ENCODE assay signal across 1 cellular context in genomic region chr2:168890006-168890782, GRCh38.
A peak's percentile ranks its signal among the peaks of the same experiment; 100 is the strongest.
TF ChIP-seq lines count a peak whose summit lies in the region.

Gene SPC25 (minus strand): TSS chr2:168890430. CDS start chr2:168889519, 911 bp downstream.

TF ChIP-seq in HepG2, 621 proteins besides CTCF, POLR2A, EP300 and RAD21 (continued from another document and continues in another):
- no peak for TF ChIP-seq THYN1 (CRISPR knock-in tag; IDR thresholded peaks at IDR 0.05; ENCODE audit: borderline replicate concordance, low read depth)
- TF ChIP-seq ZNF713 (CRISPR knock-in tag; IDR thresholded peaks at IDR 0.05), result 0 out of 2 replicates have a peak, but pooled peaks have one; percentile 54
- TF ChIP-seq FOXM1 (CRISPR knock-in tag; IDR thresholded peaks at IDR 0.05), result no peak
- peak; percentile 82; the same call in 1 of the 2 replicates for TF ChIP-seq SALL2 (CRISPR knock-in tag; IDR thresholded peaks at IDR 0.05)
- no peak for TF ChIP-seq TEF (CRISPR knock-in tag; IDR thresholded peaks at IDR 0.05)
- TF ChIP-seq MEF2D (CRISPR knock-in tag; IDR thresholded peaks at IDR 0.05), result peak; percentile 55
- peak; percentile 32; the same call in 1 of the 2 replicates for TF ChIP-seq ZNF44 (CRISPR knock-in tag; IDR thresholded peaks at IDR 0.05)
- peak; percentile 100 for TF ChIP-seq NFYB (CRISPR knock-in tag; IDR thresholded peaks at IDR 0.05)
- TF ChIP-seq ZNF672 (CRISPR knock-in tag; IDR thresholded peaks at IDR 0.05), result no peak
- no peak for TF ChIP-seq HIC2 (CRISPR knock-in tag; IDR thresholded peaks at IDR 0.05; ENCODE audit: low read depth)
- TF ChIP-seq HOXA7 (CRISPR knock-in tag; IDR thresholded peaks at IDR 0.05), result no peak
- peak; percentile 78; the same call in 1 of the 2 replicates for TF ChIP-seq NFKB2 (CRISPR knock-in tag; IDR thresholded peaks at IDR 0.05; ENCODE audit: borderline replicate concordance)
- no peak for TF ChIP-seq ZSCAN12 (CRISPR knock-in tag; IDR thresholded peaks at IDR 0.05)
- TF ChIP-seq ZNF607 (CRISPR knock-in tag; IDR thresholded peaks at IDR 0.05; ENCODE audit: borderline replicate concordance), result no peak
- TF ChIP-seq ZNF263 (CRISPR knock-in tag; IDR thresholded peaks at IDR 0.05), result 0 out of 2 replicates have a peak, but pooled peaks have one; percentile 26
- TF ChIP-seq ISL2 (CRISPR knock-in tag; IDR thresholded peaks at IDR 0.05), result peak; percentile 30; the same call in 1 of the 2 replicates
- no peak for TF ChIP-seq LRRFIP1 (CRISPR knock-in tag; conservative IDR thresholded peaks at IDR 0.05)
- TF ChIP-seq KDM2A (CRISPR knock-in tag; IDR thresholded peaks at IDR 0.05; ENCODE audit: borderline replicate concordance, low read depth), result peak; percentile 82
- TF ChIP-seq ATF7 (IDR thresholded peaks at IDR 0.05), result no peak
- no peak for TF ChIP-seq ATF7 (CRISPR knock-in tag; IDR thresholded peaks at IDR 0.05)
- TF ChIP-seq TGIF2 (CRISPR knock-in tag; IDR thresholded peaks at IDR 0.05), result peak; percentile 63; the same call in 1 of the 2 replicates
- TF ChIP-seq ZNF10 (CRISPR knock-in tag; IDR thresholded peaks at IDR 0.05; ENCODE audit: borderline replicate concordance, low read depth), result no peak
- no peak; the same call in 1 of the 2 replicates for TF ChIP-seq ZBTB38 (CRISPR knock-in tag; IDR thresholded peaks at IDR 0.05)
- no peak for TF ChIP-seq ZNF572 (CRISPR knock-in tag; IDR thresholded peaks at IDR 0.05)
- TF ChIP-seq ZNF724P (CRISPR knock-in tag; IDR thresholded peaks at IDR 0.05; ENCODE audit: borderline replicate concordance), result peak; percentile 77; the same call in 1 of the 2 replicates
- no peak for TF ChIP-seq HNF4G (IDR thresholded peaks at IDR 0.05; ENCODE audit: borderline replicate concordance, low read depth, low read length)
- peak; percentile 57; the same call in 1 of the 2 replicates for TF ChIP-seq HNF4G (CRISPR knock-in tag; IDR thresholded peaks at IDR 0.05; ENCODE audit: borderline replicate concordance, low read depth)
- TF ChIP-seq SMAD3 (CRISPR knock-in tag; IDR thresholded peaks at IDR 0.05), result peak; percentile 88
- TF ChIP-seq RBM22 (optimal IDR thresholded peaks at IDR 0.05; ENCODE audit: low read length), result no peak
- TF ChIP-seq KAT7 (CRISPR knock-in tag; IDR thresholded peaks at IDR 0.05; ENCODE audit: borderline replicate concordance), result peak; percentile 61; the same call in 1 of the 2 replicates
- peak; percentile 67; the same call in 1 of the 2 replicates for TF ChIP-seq ZSCAN29 (CRISPR knock-in tag; conservative IDR thresholded peaks at IDR 0.05)
- no peak; the same call in 1 of the 2 replicates for TF ChIP-seq FOXC1 (CRISPR knock-in tag; IDR thresholded peaks at IDR 0.05; ENCODE audit: borderline replicate concordance)
- TF ChIP-seq GLMP (CRISPR knock-in tag; IDR thresholded peaks at IDR 0.05; ENCODE audit: borderline replicate concordance), result no peak
- TF ChIP-seq NFE2L2 (IDR thresholded peaks at IDR 0.05; ENCODE audit: low read length), result no peak
- TF ChIP-seq ZNF792 (CRISPR knock-in tag; IDR thresholded peaks at IDR 0.05), result 0 out of 2 replicates have a peak, but pooled peaks have one; percentile 73
- 0 out of 2 replicates have a peak, but pooled peaks have one; percentile 67 for TF ChIP-seq KDM3A (CRISPR knock-in tag; IDR thresholded peaks at IDR 0.05; ENCODE audit: low read depth)
- no peak for TF ChIP-seq PLRG1 (conservative IDR thresholded peaks at IDR 0.05)
- TF ChIP-seq ZNF883 (CRISPR knock-in tag; IDR thresholded peaks at IDR 0.05; ENCODE audit: not compliant biosample characterization), result peak; percentile 94
- peak; percentile 100 for TF ChIP-seq THAP11 (CRISPR knock-in tag; IDR thresholded peaks at IDR 0.05)
- TF ChIP-seq POLR2AphosphoS5 (IDR thresholded peaks at IDR 0.05; ENCODE audit: low read depth, low read length), result peak; percentile 69
- TF ChIP-seq RORA (CRISPR knock-in tag; IDR thresholded peaks at IDR 0.05), result no peak
- TF ChIP-seq SMARCE1 (IDR thresholded peaks at IDR 0.05; ENCODE audit: borderline replicate concordance), result no peak
- peak; percentile 63; the same call in 1 of the 2 replicates for TF ChIP-seq HBP1 (CRISPR knock-in tag; IDR thresholded peaks at IDR 0.05; ENCODE audit: low read depth)
- peak; percentile 60; the same call in 1 of the 2 replicates for TF ChIP-seq ZSCAN31 (CRISPR knock-in tag; IDR thresholded peaks at IDR 0.05; ENCODE audit: low read depth)
- peak; percentile 99; the same call in 1 of the 2 replicates for TF ChIP-seq E2F2 (CRISPR knock-in tag; IDR thresholded peaks at IDR 0.05; ENCODE audit: borderline replicate concordance)
- no peak for TF ChIP-seq ZNF335 (CRISPR knock-in tag; IDR thresholded peaks at IDR 0.05)
- no peak for TF ChIP-seq ZNF18 (CRISPR knock-in tag; IDR thresholded peaks at IDR 0.05; ENCODE audit: insufficient replicate concordance)
- no peak for TF ChIP-seq ZBTB14 (CRISPR knock-in tag; IDR thresholded peaks at IDR 0.05)
- TF ChIP-seq SP5 (CRISPR knock-in tag; IDR thresholded peaks at IDR 0.05; ENCODE audit: borderline replicate concordance, low read depth), result no peak
- TF ChIP-seq ZNF121 (CRISPR knock-in tag; IDR thresholded peaks at IDR 0.05), result no peak
- TF ChIP-seq ZNF430 (CRISPR knock-in tag; IDR thresholded peaks at IDR 0.05), result no peak
- no peak for TF ChIP-seq RCOR2 (CRISPR knock-in tag; IDR thresholded peaks at IDR 0.05)
- peak; percentile 44 for TF ChIP-seq AGO1 (IDR thresholded peaks at IDR 0.05; ENCODE audit: low read depth, low read length, poor library complexity, severe bottlenecking)
- no peak for TF ChIP-seq ZNF17 (CRISPR knock-in tag; IDR thresholded peaks at IDR 0.05)
- no peak for TF ChIP-seq ZBTB49 (CRISPR knock-in tag; IDR thresholded peaks at IDR 0.05; ENCODE audit: borderline replicate concordance)
